Comparison of ENCODE assay signal across 8 cellular contexts in the genomic region with DNA sequence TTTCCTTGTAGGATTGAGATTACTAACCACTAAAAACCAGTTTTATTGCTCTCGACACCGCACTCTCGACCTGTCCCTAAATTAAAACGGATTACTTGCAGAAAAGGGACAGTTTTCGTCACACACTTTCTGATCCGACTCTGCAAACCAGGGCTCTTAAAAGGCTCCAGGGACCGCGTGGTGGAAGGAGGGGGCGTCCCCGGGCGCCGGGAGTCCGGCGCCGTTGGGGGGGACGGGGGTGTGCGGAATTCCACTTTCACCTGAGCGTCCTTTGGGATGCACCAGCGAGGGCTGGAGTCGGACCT. TPM values are rescaled to one million over a fixed set of nuclear protein-coding genes. Genes with fewer than 3 reads are reported as not detected.
DNase-seq lines count a peak whose midpoint lies in the region; ATAC-seq, FAIRE-seq and TF ChIP-seq lines count a peak whose summit lies in the region.

No MANE protein-coding gene starts in this region.

- BruUV-seq in MCF 10A (replicated peaks; lab: Mats Ljungman, UMichigan) = TSS peak; percentile 53
- BruUV-seq in HepG2 (replicated peaks; lab: Mats Ljungman, UMichigan) = no TSS peak

- POLR2A ChIA-PET in MCF 10A (lab: Yijun Ruan, JAX) = interaction anchor here (0.5 to 1.2 kb wide), 5 partner anchors 11 to 1478 kb away, joined by 3 to 5 read pairs (median 4); no protein-coding TSS in a partner anchor
- POLR2A ChIA-PET in HepG2 (lab: Yijun Ruan, JAX) = no interaction called here

- no peak; the same call in 1 of the 3 replicates for ATAC-seq in HepG2

- no peaks in the 10 kb centered on the region for H3K79me2 ChIP-seq in HepG2 (ENCODE audit: insufficient read depth, low read length)

- no peaks in the 10 kb centered on the region for H4K20me1 ChIP-seq in HepG2 (ENCODE audit: insufficient read depth, low read length)

- no peak for FAIRE-seq in HepG2 (lab: Jason Lieb, UNC)

- H3K27me3 ChIP-seq in HepG2 (ENCODE audit: control insufficient read depth in 1 of 2, insufficient read depth in 2 of 2, low read length in 2 of 2) (peaks cover 0 to 32% of the 10 kb centered on the region in 2 experiments; a peak in 3 of 5 replicates), tibial artery (peaks cover 0 to 13% of the 10 kb centered on the region in 2 donors)

- H3K27me3 Mint-ChIP-seq in MCF 10A (ENCODE audit: insufficient read depth, unreplicated experiment) = peaks cover 65% of the 10 kb centered on the region

- H2AFZ ChIP-seq in HepG2 (ENCODE audit: low read length) = no peak overlapping the region

- in situ Hi-C loops in HepG2 (cut with HindIII; ENCODE audit: extremely low pct_ligation_motif_present, low pct_unique_long_range_greater_than_20kb) = no loop called here

- no peak for TF ChIP-seq CTCF in MCF 10A (IDR thresholded peaks at IDR 0.05; ENCODE audit: unreplicated experiment)
- TF ChIP-seq CTCF in HepG2 (CRISPR knock-in tag; IDR thresholded peaks at IDR 0.05) = no peak
- no peak for TF ChIP-seq CTCF in tibial artery (IDR thresholded peaks at IDR 0.05)

- H3K4me1 Mint-ChIP-seq in MCF 10A (ENCODE audit: insufficient read depth, unreplicated experiment) = peaks cover 9% of the 10 kb centered on the region

- H3K27ac ChIP-seq in HepG2 (ENCODE audit: extremely low read length, insufficient read depth, low read length) (peak overlapping the region; percentile 55), tibial artery (peak overlapping the region; percentile 10 to 44)

- TF ChIP-seq POLR2A in HepG2 (IDR thresholded peaks at IDR 0.05; ENCODE audit: insufficient read depth in 1 of 2, low read depth in 2 of 2, low read length in 2 of 2) = no peak; a peak in 1 of 4 replicates

- peak overlapping the region; percentile 74 for H3K4me3 Mint-ChIP-seq in MCF 10A (ENCODE audit: unreplicated experiment)

- intact Hi-C loops in MCF 10A (cut with micrococcal nuclease) = no loop called here
- intact Hi-C loops in HepG2 (cut with micrococcal nuclease; ENCODE audit: unreplicated experiment) = no loop called here
- intact Hi-C loops in tibial artery (cut with DNase I; ENCODE audit: low total_unique reads) = no loop called here

- H3K4me3 ChIP-seq in HepG2 (replicated peaks in 1 of 3; ENCODE audit: insufficient read depth in 1 of 3, low read depth in 2 of 3, low read length in 3 of 3) (peak overlapping the region; percentile 67 to 80 (median 69)), tibial artery (peak overlapping the region; percentile 56 to 68)

- peak overlapping the region; percentile 66 for H3K27ac Mint-ChIP-seq in MCF 10A (ENCODE audit: low read depth, unreplicated experiment)

- CTCF ChIA-PET in MCF 10A (lab: Yijun Ruan, JAX) = interaction anchor here (0.8 kb wide), 1 partner anchor 232 kb away, joined by 3 read pairs; no protein-coding TSS in a partner anchor
- CTCF ChIA-PET in HepG2 (lab: Yijun Ruan, JAX; ENCODE audit: low intra/inter-chr PET ratio, low total read pairs) = no interaction called here

- no peaks in the 10 kb centered on the region for H3K36me3 ChIP-seq in HepG2 (replicated peaks in 1 of 2; ENCODE audit: control insufficient read depth in 1 of 2, insufficient read depth in 2 of 2, low read length in 2 of 2)
- H3K36me3 ChIP-seq in tibial artery = no peaks in the 10 kb centered on the region

- no peaks in the 10 kb centered on the region for H3K36me3 Mint-ChIP-seq in MCF 10A (ENCODE audit: insufficient read depth, unreplicated experiment)

- TF ChIP-seq EP300 in HepG2 (IDR thresholded peaks at IDR 0.05; ENCODE audit: low read depth in 2 of 2, low read length in 2 of 2) = no peak
- TF ChIP-seq EP300 in HepG2 (CRISPR knock-in tag; IDR thresholded peaks at IDR 0.05; ENCODE audit: borderline replicate concordance) = no peak

- H3K4me1 ChIP-seq in HepG2 (ENCODE audit: insufficient read depth, low read length) = peaks cover 28% of the 10 kb centered on the region
- H3K4me1 ChIP-seq in tibial artery = peaks cover 0 to 15% (median 6%) of the 10 kb centered on the region in 4 donors

- TF ChIP-seq RAD21 in HepG2 (CRISPR knock-in tag; IDR thresholded peaks at IDR 0.05) = no peak

- H3K9ac ChIP-seq in HepG2 (ENCODE audit: insufficient read depth, low read depth, low read length) = peak overlapping the region; percentile 74

- H3K4me2 ChIP-seq in HepG2 (ENCODE audit: low read depth, low read length) = peak overlapping the region; percentile 95

- under 1% methylated on average over 20 of the region's 20 CpGs for WGBS in HepG2 (ENCODE audit: low lambda C conversion rate)

- H3K9me3 ChIP-seq in HepG2 (ENCODE audit: low read length) (no peaks in the 10 kb centered on the region), tibial artery (no peaks in the 10 kb centered on the region)

- DNase-seq in NCI-H2196 (lab: John Stamatoyannopoulos, UW; ENCODE audit: unreplicated experiment) = peak; percentile 27
- no peak for DNase-seq in NCI-H2196 treated with DMSO at 0.1 percent for 48 hours (lab: John Stamatoyannopoulos, UW; ENCODE audit: unreplicated experiment)
- peak; percentile 74 for DNase-seq in NCI-H82 (lab: John Stamatoyannopoulos, UW)
- peak; percentile 6 for DNase-seq in MCF 10A (ENCODE audit: unreplicated experiment)
- DNase-seq in HepG2 (ENCODE audit: low spot score) = no peak
- DNase-seq in tibial artery = no peak
- no peak for DNase-seq in DMS153 treated with DMSO at 0.1 percent for 48 hours (lab: John Stamatoyannopoulos, UW; ENCODE audit: unreplicated experiment)
- no peak for DNase-seq in occipital lobe (lab: John Stamatoyannopoulos, UW)

- no peaks in the 10 kb centered on the region for H3K9me3 Mint-ChIP-seq in MCF 10A (ENCODE audit: unreplicated experiment)

RNA-seq across cellular contexts. Expression of a gene that starts 0.7 kb away (rescaled TPM):
- total RNA-seq in MCF 10A (2022) (not detected in 2 replicates), HepG2 (2016; rRNA removed; fragmentation: Illumina TruSeq; extraction: Trizol) (0.04 and 0.17 TPM in 2 replicates), occipital lobe (0.16 TPM)
- total RNA-seq in HepG2 (2016; cell fraction: cytosol; rRNA removed; fragmentation: Illumina TruSeq; extraction: Trizol; ENCODE audit: low read depth) = 0.20 TPM in 1 of 2 replicates, not detected in the other
- 0.04 TPM in 1 of 2 replicates, not detected in the other for total RNA-seq in HepG2 (2016; cell fraction: insoluble cytoplasmic fraction; rRNA removed; fragmentation: Illumina TruSeq; extraction: Trizol)
- 0.10 and 0.12 TPM in 2 replicates for total RNA-seq in HepG2 (2016; cell fraction: membrane; rRNA removed; fragmentation: Illumina TruSeq; extraction: Trizol)
- 0.25 TPM in 1 of 2 replicates, not detected in the other for total RNA-seq in HepG2 (2016; cell fraction: nucleus; rRNA removed; fragmentation: Illumina TruSeq; extraction: Trizol)
- polyA plus RNA-seq in HepG2 (2011; rRNA removed) = 0.01 TPM in 1 of 2 replicates, not detected in the other
- polyA plus RNA-seq in HepG2 (2011; cell fraction: cytosol; rRNA removed) = not detected in 2 replicates
- polyA plus RNA-seq in HepG2 (2011; cell fraction: nucleus; rRNA removed) = not detected in 2 replicates
- 0.03 and 0.20 TPM in 2 replicates for polyA plus RNA-seq in HepG2 (2012)
- polyA plus RNA-seq in HepG2 (2016; cell fraction: cytosol; fragmentation: Illumina TruSeq; extraction: Trizol; ENCODE audit: low read depth) = 0.05 TPM in 1 of 2 replicates, not detected in the other
- 0.10 and 0.13 TPM in 2 replicates for polyA plus RNA-seq in HepG2 (2016; cell fraction: insoluble cytoplasmic fraction; fragmentation: Illumina TruSeq; extraction: Trizol; ENCODE audit: low read depth)
- 0.06 TPM in 1 of 2 replicates, not detected in the other for polyA plus RNA-seq in HepG2 (2016; cell fraction: membrane; fragmentation: Illumina TruSeq; extraction: Trizol; ENCODE audit: low read depth)
- polyA plus RNA-seq in HepG2 (2016; cell fraction: nucleus; fragmentation: Illumina TruSeq; extraction: Trizol; ENCODE audit: insufficient read depth, low read depth) = 0.27 TPM in 1 of 2 replicates, not detected in the other
- polyA minus RNA-seq in HepG2 (2011; rRNA and poly(A)+ RNA removed; ENCODE audit: low replicate concordance) = 0.05 TPM in 1 of 2 replicates, not detected in the other
- not detected in 2 replicates for polyA minus RNA-seq in HepG2 (2011; cell fraction: cytosol; rRNA and poly(A)+ RNA removed)
- polyA minus RNA-seq in HepG2 (2011; cell fraction: nucleus; rRNA and poly(A)+ RNA removed) = not detected in 2 replicates

RNA-seq across cellular contexts. Expression of a gene that starts 44.2 kb away (rescaled TPM):
- total RNA-seq in MCF 10A (2022) (not detected in 2 replicates), HepG2 (2016; rRNA removed; fragmentation: Illumina TruSeq; extraction: Trizol) (not detected in 2 replicates), occipital lobe (not detected)
- not detected in 2 replicates for total RNA-seq in HepG2 (2016; cell fraction: cytosol; rRNA removed; fragmentation: Illumina TruSeq; extraction: Trizol; ENCODE audit: low read depth)
- not detected in 2 replicates for total RNA-seq in HepG2 (2016; cell fraction: insoluble cytoplasmic fraction; rRNA removed; fragmentation: Illumina TruSeq; extraction: Trizol)
- not detected in 2 replicates for total RNA-seq in HepG2 (2016; cell fraction: membrane; rRNA removed; fragmentation: Illumina TruSeq; extraction: Trizol)
- total RNA-seq in HepG2 (2016; cell fraction: nucleus; rRNA removed; fragmentation: Illumina TruSeq; extraction: Trizol) = not detected in 2 replicates
- not detected in 2 replicates for polyA plus RNA-seq in HepG2 (2011; rRNA removed)
- polyA plus RNA-seq in HepG2 (2011; cell fraction: cytosol; rRNA removed) = not detected in 2 replicates
- polyA plus RNA-seq in HepG2 (2011; cell fraction: nucleus; rRNA removed) = not detected in 2 replicates
- not detected in 2 replicates for polyA plus RNA-seq in HepG2 (2012)
- polyA plus RNA-seq in HepG2 (2016; cell fraction: cytosol; fragmentation: Illumina TruSeq; extraction: Trizol; ENCODE audit: low read depth) = not detected in 2 replicates
- polyA plus RNA-seq in HepG2 (2016; cell fraction: insoluble cytoplasmic fraction; fragmentation: Illumina TruSeq; extraction: Trizol; ENCODE audit: low read depth) = not detected in 2 replicates
- polyA plus RNA-seq in HepG2 (2016; cell fraction: membrane; fragmentation: Illumina TruSeq; extraction: Trizol; ENCODE audit: low read depth) = not detected in 2 replicates
- polyA plus RNA-seq in HepG2 (2016; cell fraction: nucleus; fragmentation: Illumina TruSeq; extraction: Trizol; ENCODE audit: insufficient read depth, low read depth) = not detected in 2 replicates
- polyA minus RNA-seq in HepG2 (2011; rRNA and poly(A)+ RNA removed; ENCODE audit: low replicate concordance) = not detected in 2 replicates
- not detected in 2 replicates for polyA minus RNA-seq in HepG2 (2011; cell fraction: cytosol; rRNA and poly(A)+ RNA removed)
- not detected in 2 replicates for polyA minus RNA-seq in HepG2 (2011; cell fraction: nucleus; rRNA and poly(A)+ RNA removed)

RNA-seq across cellular contexts. Expression of a gene that starts 49.2 kb away (rescaled TPM):
- total RNA-seq in MCF 10A (2022) (not detected in 2 replicates), HepG2 (2016; rRNA removed; fragmentation: Illumina TruSeq; extraction: Trizol) (0.22 TPM in 1 of 2 replicates, not detected in the other), occipital lobe (9.8 TPM)
- 0.26 TPM in 1 of 2 replicates, not detected in the other for total RNA-seq in HepG2 (2016; cell fraction: cytosol; rRNA removed; fragmentation: Illumina TruSeq; extraction: Trizol; ENCODE audit: low read depth)
- total RNA-seq in HepG2 (2016; cell fraction: insoluble cytoplasmic fraction; rRNA removed; fragmentation: Illumina TruSeq; extraction: Trizol) = 0.04 TPM in 1 of 2 replicates, not detected in the other
- 0.06 TPM in 1 of 2 replicates, not detected in the other for total RNA-seq in HepG2 (2016; cell fraction: membrane; rRNA removed; fragmentation: Illumina TruSeq; extraction: Trizol)
- 0.16 TPM in 1 of 2 replicates, not detected in the other for total RNA-seq in HepG2 (2016; cell fraction: nucleus; rRNA removed; fragmentation: Illumina TruSeq; extraction: Trizol)
- 0.37 and 0.54 TPM in 2 replicates for polyA plus RNA-seq in HepG2 (2011; rRNA removed)
- 0.05 and 0.21 TPM in 2 replicates for polyA plus RNA-seq in HepG2 (2011; cell fraction: cytosol; rRNA removed)
- polyA plus RNA-seq in HepG2 (2011; cell fraction: nucleus; rRNA removed) = 0.58 and 1.1 TPM in 2 replicates
- 0.08 and 0.33 TPM in 2 replicates for polyA plus RNA-seq in HepG2 (2012)
- polyA plus RNA-seq in HepG2 (2016; cell fraction: cytosol; fragmentation: Illumina TruSeq; extraction: Trizol; ENCODE audit: low read depth) = not detected in 2 replicates
- polyA plus RNA-seq in HepG2 (2016; cell fraction: insoluble cytoplasmic fraction; fragmentation: Illumina TruSeq; extraction: Trizol; ENCODE audit: low read depth) = not detected in 2 replicates
- not detected in 2 replicates for polyA plus RNA-seq in HepG2 (2016; cell fraction: membrane; fragmentation: Illumina TruSeq; extraction: Trizol; ENCODE audit: low read depth)
- 0.49 and 1.00 TPM in 2 replicates for polyA plus RNA-seq in HepG2 (2016; cell fraction: nucleus; fragmentation: Illumina TruSeq; extraction: Trizol; ENCODE audit: insufficient read depth, low read depth)
- 0.20 TPM in 1 of 2 replicates, not detected in the other for polyA minus RNA-seq in HepG2 (2011; rRNA and poly(A)+ RNA removed; ENCODE audit: low replicate concordance)
- not detected in 2 replicates for polyA minus RNA-seq in HepG2 (2011; cell fraction: cytosol; rRNA and poly(A)+ RNA removed)
- polyA minus RNA-seq in HepG2 (2011; cell fraction: nucleus; rRNA and poly(A)+ RNA removed) = 1.5 and 2.1 TPM in 2 replicates

Comparison
In these comparisons a context has a peak if more than half of its experiments do, and no peak if none do; other contexts are left out.
1. DNase-seq: peak in NCI-H2196 (single experiment), NCI-H82 (single experiment) and MCF 10A (single experiment); none in NCI-H2196 treated with DMSO at 0.1 percent for 48 hours (single experiment), HepG2 (single experiment), tibial artery (0 of 2), DMS153 treated with DMSO at 0.1 percent for 48 hours (single experiment) and occipital lobe (single experiment).